Comparison of ENCODE assay signal across 27 cellular contexts in the genomic region with DNA sequence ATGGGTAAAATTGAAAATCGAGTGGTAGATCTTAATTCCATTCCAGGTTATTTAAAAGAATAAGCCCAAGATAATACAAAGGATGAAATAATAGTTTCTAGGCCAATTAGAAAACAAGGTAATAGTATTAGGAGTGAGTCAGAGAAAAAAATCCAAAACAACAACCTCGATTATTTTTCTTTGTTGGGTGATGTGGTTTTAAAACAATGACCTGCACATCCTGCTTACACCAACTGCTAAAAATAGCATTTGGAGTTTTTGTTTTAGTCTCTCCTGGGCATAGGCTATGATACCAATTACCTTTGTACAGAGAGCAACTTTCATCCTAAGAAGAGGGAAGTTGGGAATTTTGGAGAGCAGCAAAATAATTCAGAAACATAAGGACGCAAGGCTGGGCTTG.
A peak's percentile ranks its signal among the peaks of the same experiment; 100 is the strongest.
DNase-seq lines count a peak whose midpoint lies in the region; ATAC-seq, FAIRE-seq and TF ChIP-seq lines count a peak whose summit lies in the region.
"Had no signal": no experiment of that assay in that cellular context is flagged by ENCODE, and none has a peak within 500 bp of the region (broad histone marks: within the 10 kb centered on the region; RNA-seq: fewer than 3 reads in every experiment).

No MANE protein-coding gene starts in this region.

- H3K9me3 ChIP-seq in heart right ventricle (no peaks in the 10 kb centered on the region), adipocyte (ENCODE audit: control insufficient read depth, low read length) (no peaks in the 10 kb centered on the region)
- H3K9me3 ChIP-seq: A549, HAP-1, ovary, upper lobe of left lung had no signal

- H3K27ac ChIP-seq in heart right ventricle (peak overlapping the region in 8 of 10 donors; percentile 31 to 74 (median 56)), foreskin keratinocyte (no peak overlapping the region)
- H3K27ac ChIP-seq: A549, BLaER1, ovary had no signal

- 57 to 68% methylated on average over 3 of the region's 3 CpGs for WGBS in heart right ventricle, 2 donors

- H3K36me3 ChIP-seq in heart right ventricle = no peaks in the 10 kb centered on the region
- no peaks in the 10 kb centered on the region for H3K36me3 ChIP-seq in adipocyte (ENCODE audit: control insufficient read depth, insufficient read depth, low read length, severe bottlenecking)
- H3K36me3 ChIP-seq: BLaER1, HAP-1, ovary, upper lobe of left lung had no signal

- intact Hi-C loops in heart right ventricle (cut with DNase I) = no loop called here
- intact Hi-C loops in left ventricle myocardium superior (cut with micrococcal nuclease) = no loop called here

- H3K4me1 ChIP-seq in heart right ventricle (peaks cover 0 to 20% (median 0%) of the 10 kb centered on the region in 9 donors), adipocyte (ENCODE audit: control insufficient read depth, insufficient read depth, low read length) (no peaks in the 10 kb centered on the region), foreskin keratinocyte (no peaks in the 10 kb centered on the region)
- H3K4me1 ChIP-seq: A549, BLaER1, HAP-1, upper lobe of left lung had no signal

- H3K4me3 ChIP-seq in heart right ventricle = no peak overlapping the region
- no peak overlapping the region for H3K4me3 ChIP-seq in adipocyte (ENCODE audit: low read length)
- H3K4me3 ChIP-seq: A549, BLaER1, HAP-1, K562, ovary, upper lobe of left lung had no signal

- H3K27me3 ChIP-seq in heart right ventricle = no peaks in the 10 kb centered on the region
- H3K27me3 ChIP-seq in adipocyte (replicated peaks; ENCODE audit: control insufficient read depth, insufficient read depth, low read length) = no peaks in the 10 kb centered on the region
- H3K27me3 ChIP-seq in foreskin keratinocyte = no peaks in the 10 kb centered on the region
- H3K27me3 ChIP-seq: BLaER1, ovary, upper lobe of left lung had no signal

- ATAC-seq in heart right ventricle = peak in 6 of 8 donors; percentile 57 to 88 (median 79)
- no peak for ATAC-seq in left ventricle myocardium superior
- peak; percentile 54 for ATAC-seq in foreskin keratinocyte
- ATAC-seq in GM19463 (IDR thresholded peaks at IDR 0.05; ENCODE audit: unreplicated experiment) = no peak
- ATAC-seq in GM19452 (IDR thresholded peaks at IDR 0.05; ENCODE audit: unreplicated experiment) = no peak
- ATAC-seq: A549; K562; natural killer cell; stimulated activated naive CD8-positive, alpha-beta T cell treated with anti-CD3 and anti-CD28 coated beads, Interleukin-15, amount 100 ng/mL, for 72 hours had no signal

- TF ChIP-seq CTCF in heart right ventricle (IDR thresholded peaks at IDR 0.05) = no peak
- TF ChIP-seq CTCF in foreskin keratinocyte (conservative IDR thresholded peaks at IDR 0.05) = no peak

- DNase-seq in heart right ventricle (no peak), left ventricle myocardium superior (no peak), adipocyte (ENCODE audit: low read depth) (peak; percentile 13), foreskin keratinocyte (peak in 1 of 2 donors; percentile 45), GM19239 (ENCODE audit: insufficient read length, low spot score) (no peak)
- no peak for DNase-seq in activated effector memory CD4-positive, alpha-beta T cell treated with anti-CD3 and anti-CD28 coated beads, Interleukin-2, amount 50 U/mL, for 16 hours
- DNase-seq: activated CD4-positive, alpha-beta T cell treated with anti-CD3 and anti-CD28 coated beads, Interleukin-2, amount 50 U/mL, for 1 hour; activated CD8-positive, alpha-beta memory T cell treated with anti-CD3 and anti-CD28 coated beads, Interleukin-2, amount 50 U/mL, for 4 hours; activated gamma-delta T cell; amygdala; effector memory CD4-positive, alpha-beta T cell; hippocampal formation; islet precursor cell; mesenchymal stem cell; natural killer cell; NCI-H187 treated with DMSO at 0.1 percent for 48 hours; ovary; Right ventricle myocardium superior; stimulated activated naive CD8-positive, alpha-beta T cell treated with anti-CD3 and anti-CD28 coated beads, Interleukin-15, amount 100 ng/mL, for 72 hours; upper lobe of left lung had no signal

- no peak for FAIRE-seq in GM19239 (lab: Jason Lieb, UNC)
- FAIRE-seq: A549, G401.6, K562 had no signal

- no peak overlapping the region for H3K9ac ChIP-seq in adipocyte (ENCODE audit: low read length)
- H3K9ac ChIP-seq: BLaER1 had no signal

Comparison
In these comparisons a context has a peak if more than half of its experiments do, and no peak if none do; other contexts are left out.
1. ATAC-seq: peak in heart right ventricle (6 of 8) and foreskin keratinocyte (single experiment); none in left ventricle myocardium superior (single experiment), GM19463 (single experiment) and GM19452 (single experiment).